22 cellular contexts compared by ENCODE assay signal in the genomic region with DNA sequence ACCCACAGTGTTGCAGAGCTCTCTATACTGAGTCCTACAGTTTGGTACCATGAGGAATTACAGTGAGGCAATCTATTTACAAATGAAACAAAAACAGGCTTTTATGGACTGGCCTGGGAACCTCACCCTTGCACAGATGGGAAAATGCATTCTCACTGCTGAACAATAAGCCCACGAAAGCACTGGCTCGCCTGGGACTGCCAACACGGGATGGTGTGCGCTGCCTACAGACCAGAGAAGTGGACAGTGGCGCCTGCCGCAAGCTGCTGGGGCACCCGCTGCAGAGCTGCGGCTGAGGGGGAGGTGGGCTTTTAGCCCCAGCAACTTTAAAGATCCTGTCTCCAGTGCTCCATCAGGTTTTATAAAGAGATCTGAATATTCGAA. TPM values are rescaled to one million over a fixed set of nuclear protein-coding genes. Genes with fewer than 3 reads are reported as not detected.
DNase-seq lines count a peak whose midpoint lies in the region; ATAC-seq and TF ChIP-seq lines count a peak whose summit lies in the region.
"Had no signal": no experiment of that assay in that cellular context is flagged by ENCODE, and none has a peak within 500 bp of the region (broad histone marks: within the 10 kb centered on the region; RNA-seq: fewer than 3 reads in every experiment).

No MANE protein-coding gene starts in this region.

- ATAC-seq in central memory CD8-positive, alpha-beta T cell (replicated peaks; ENCODE audit: extremely low read depth, poor library complexity, severe bottlenecking) = no peak
- ATAC-seq: gastrocnemius medialis, HCT116, WTC11 had no signal

- CTCF ChIA-PET in activated naive CD4-positive, alpha-beta T cell treated with anti-CD3 and anti-CD28 coated beads for 36 hours (lab: Charles Lee) = interaction anchor here (0.6 to 3.5 kb wide), 8 partner anchors 27 to 727 kb away, joined by 3 to 19 read pairs (median 4); no protein-coding TSS in a partner anchor

- H3K4me3 Mint-ChIP-seq in activated naive CD4-positive, alpha-beta T cell treated with anti-CD3 and anti-CD28 coated beads, Interleukin-2, amount 50 U/mL, for 24 hours = no peak overlapping the region
- no peak overlapping the region for H3K4me3 Mint-ChIP-seq in activated naive CD4-positive, alpha-beta T cell treated with anti-CD3 and anti-CD28 coated beads for 36 hours
- peak overlapping the region; percentile 61 for H3K4me3 Mint-ChIP-seq in central memory CD8-positive, alpha-beta T cell
- H3K4me3 Mint-ChIP-seq: activated naive CD4-positive, alpha-beta T cell treated with anti-CD3 and anti-CD28 coated beads, Interleukin-2, amount 10 ng/mL, durations not matched to agents 7 days and 5 days; CD14-positive monocyte; WTC11 had no signal

- H3K4me3 ChIP-seq in adrenal gland = no peak overlapping the region
- H3K4me3 ChIP-seq: esophagus muscularis mucosa, gastrocnemius medialis, ovary, sigmoid colon had no signal

- TF ChIP-seq POLR2A in adrenal gland (IDR thresholded peaks at IDR 0.05) = no peak

- H3K36me3 Mint-ChIP-seq in activated naive CD4-positive, alpha-beta T cell treated with anti-CD3 and anti-CD28 coated beads, Interleukin-2, amount 50 U/mL, for 24 hours = no peaks in the 10 kb centered on the region
- peaks cover 1% of the 10 kb centered on the region for H3K36me3 Mint-ChIP-seq in activated naive CD4-positive, alpha-beta T cell treated with anti-CD3 and anti-CD28 coated beads for 36 hours (ENCODE audit: low read depth)
- H3K36me3 Mint-ChIP-seq in central memory CD8-positive, alpha-beta T cell (ENCODE audit: insufficient read depth) = peaks cover 9% of the 10 kb centered on the region
- H3K36me3 Mint-ChIP-seq: WTC11 had no signal

- H3K27ac ChIP-seq in temporal lobe (ENCODE audit: low read depth, low read length) (peak overlapping the region; percentile 92), adrenal gland (no peak overlapping the region)
- H3K27ac ChIP-seq: esophagus muscularis mucosa, gastrocnemius medialis, ovary, sigmoid colon had no signal

- H3K4me1 ChIP-seq in adrenal gland (replicated peaks in 1 of 2) = peaks cover 0 to 6% of the 10 kb centered on the region in 2 donors

- WGBS in adrenal gland, 4 donors = 87 to 95% (median 93%) methylated on average over 9 of the region's 9 CpGs

- H3K27me3 ChIP-seq in adrenal gland = no peaks in the 10 kb centered on the region
- H3K27me3 ChIP-seq: gastrocnemius medialis, ovary, sigmoid colon had no signal

- no peaks in the 10 kb centered on the region for H3K9me3 Mint-ChIP-seq in activated naive CD4-positive, alpha-beta T cell treated with anti-CD3 and anti-CD28 coated beads, Interleukin-2, amount 50 U/mL, for 24 hours
- H3K9me3 Mint-ChIP-seq in activated naive CD4-positive, alpha-beta T cell treated with anti-CD3 and anti-CD28 coated beads for 36 hours = peaks cover 13% of the 10 kb centered on the region
- H3K9me3 Mint-ChIP-seq in central memory CD8-positive, alpha-beta T cell = no peaks in the 10 kb centered on the region

- peaks cover 83% of the 10 kb centered on the region for H3K4me1 Mint-ChIP-seq in activated naive CD4-positive, alpha-beta T cell treated with anti-CD3 and anti-CD28 coated beads, Interleukin-2, amount 50 U/mL, for 24 hours
- H3K4me1 Mint-ChIP-seq in activated naive CD4-positive, alpha-beta T cell treated with anti-CD3 and anti-CD28 coated beads for 36 hours (ENCODE audit: low read depth) = peaks cover 81% of the 10 kb centered on the region
- H3K4me1 Mint-ChIP-seq in central memory CD8-positive, alpha-beta T cell = peaks cover 81% of the 10 kb centered on the region
- H3K4me1 Mint-ChIP-seq: WTC11 had no signal

- no peak for DNase-seq in activated naive CD4-positive, alpha-beta T cell treated with anti-CD3 and anti-CD28 coated beads for 36 hours
- no peak for DNase-seq in central memory CD8-positive, alpha-beta T cell (ENCODE audit: low spot score in 2 of 2)
- peak; percentile 66 for DNase-seq in midbrain (lab: John Stamatoyannopoulos, UW)
- no peak for DNase-seq in stimulated activated CD4-positive, alpha-beta T cell treated with anti-CD3 and anti-CD28 coated beads, Interleukin-4, amount 100 ng/mL, for 1 hour
- no peak for DNase-seq in adrenal gland
- no peak for DNase-seq in activated effector memory CD4-positive, alpha-beta T cell treated with Interleukin-2 at 50 U/mL for 16 hours
- DNase-seq: activated T-cell treated with anti-CD3 and anti-CD28 coated beads, Interleukin-2, amount 50 U/mL, for 1 hour; DMS153; gastrocnemius medialis; mammary epithelial cell; NCI-H146; NCI-H2171; NCI-H524 treated with DMSO at 0.1 percent for 48 hours; ovary; sigmoid colon had no signal

- no peak for TF ChIP-seq CTCF in adrenal gland (IDR thresholded peaks at IDR 0.05)

- no peaks in the 10 kb centered on the region for H3K27me3 Mint-ChIP-seq in activated naive CD4-positive, alpha-beta T cell treated with anti-CD3 and anti-CD28 coated beads, Interleukin-2, amount 50 U/mL, for 24 hours
- no peaks in the 10 kb centered on the region for H3K27me3 Mint-ChIP-seq in activated naive CD4-positive, alpha-beta T cell treated with anti-CD3 and anti-CD28 coated beads for 36 hours (ENCODE audit: low read depth)
- H3K27me3 Mint-ChIP-seq in central memory CD8-positive, alpha-beta T cell = no peaks in the 10 kb centered on the region

- H3K36me3 ChIP-seq in adrenal gland (replicated peaks in 1 of 2) = no peaks in the 10 kb centered on the region
- H3K36me3 ChIP-seq: esophagus muscularis mucosa, gastrocnemius medialis, ovary, sigmoid colon had no signal

- no peaks in the 10 kb centered on the region for H3K9me3 ChIP-seq in adrenal gland (replicated peaks in 1 of 3)
- H3K9me3 ChIP-seq: esophagus muscularis mucosa, gastrocnemius medialis, ovary, sigmoid colon had no signal

- intact Hi-C loops in activated naive CD4-positive, alpha-beta T cell treated with anti-CD3 and anti-CD28 coated beads for 36 hours (cut with micrococcal nuclease) = no loop called here
- intact Hi-C loops in adrenal gland (cut with DNase I) = no loop called here

- H3K27ac Mint-ChIP-seq in activated naive CD4-positive, alpha-beta T cell treated with anti-CD3 and anti-CD28 coated beads, Interleukin-2, amount 50 U/mL, for 24 hours = peak overlapping the region; percentile 38
- no peak overlapping the region for H3K27ac Mint-ChIP-seq in activated naive CD4-positive, alpha-beta T cell treated with anti-CD3 and anti-CD28 coated beads for 36 hours
- H3K27ac Mint-ChIP-seq in central memory CD8-positive, alpha-beta T cell (ENCODE audit: low read depth) = peak overlapping the region; percentile 63
- H3K27ac Mint-ChIP-seq: activated naive CD4-positive, alpha-beta T cell treated with anti-CD3 and anti-CD28 coated beads, Interleukin-2, amount 10 ng/mL, durations not matched to agents 7 days and 5 days; WTC11 had no signal

RNA-seq across cellular contexts. Expression of a gene that starts 28.5 kb away (rescaled TPM):
- 10 to 100 TPM; 27.8 to 28.7 TPM for total RNA-seq in activated naive CD4-positive, alpha-beta T cell treated with anti-CD3 and anti-CD28 coated beads for 36 hours
- 15.0 TPM for total RNA-seq in temporal lobe
- total RNA-seq in adrenal gland = 100 to 1,000 TPM in 2 of 8 donors, 10 to 100 TPM in 6; 47.8 to 136 (median 90.9) TPM
- 10 to 100 TPM; 32.5 to 52.7 (median 38.7) TPM for polyA plus RNA-seq in adrenal gland
